21 cellular contexts compared by ENCODE assay signal in the genomic region with DNA sequence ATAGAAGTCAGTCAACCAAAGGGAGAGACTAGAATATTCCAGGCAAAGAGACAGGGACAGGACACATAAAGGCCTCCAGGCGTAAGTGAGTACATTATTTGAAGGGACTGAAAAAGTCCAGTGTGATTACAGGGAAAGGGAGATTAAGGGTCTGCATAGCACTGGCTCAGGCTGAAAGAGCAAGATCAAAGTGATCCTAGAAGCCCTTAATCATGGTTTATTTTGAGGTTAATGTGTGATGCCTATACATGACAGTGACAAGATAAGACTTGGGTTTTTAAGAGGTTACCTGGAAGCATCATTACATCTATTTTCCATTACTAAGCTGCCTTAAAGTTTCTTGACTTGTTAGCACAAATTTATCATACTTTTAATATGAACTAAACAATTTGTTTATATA. TPM values are rescaled to one million over a fixed set of nuclear protein-coding genes. Genes with fewer than 3 reads are reported as not detected.
"Had no signal": no experiment of that assay in that cellular context is flagged by ENCODE, and none has a peak within 500 bp of the region (broad histone marks: within the 10 kb centered on the region; RNA-seq: fewer than 3 reads in every experiment).

No MANE protein-coding gene starts in this region.

- H3K4me1 Mint-ChIP-seq: activated naive CD4-positive, alpha-beta T cell treated with anti-CD3 and anti-CD28 coated beads, Interleukin-2, amount 10 ng/mL, durations not matched to agents 7 days and 5 days; neural crest cell had no signal

- H3K4me3 ChIP-seq: adrenal gland, breast epithelium, SK-N-MC, stomach had no signal

- H3K4me3 Mint-ChIP-seq: activated CD4-positive, alpha-beta memory T cell treated with anti-CD3 and anti-CD28 coated beads for 36 hours; activated naive CD4-positive, alpha-beta T cell treated with anti-CD3 and anti-CD28 coated beads, Interleukin-2, amount 10 ng/mL, durations not matched to agents 7 days and 5 days; effector memory CD8-positive, alpha-beta T cell; neural crest cell; T-cell had no signal

- H3K27ac ChIP-seq: adrenal gland, breast epithelium, SK-N-MC, stomach had no signal

- H3K27ac Mint-ChIP-seq: activated CD4-positive, alpha-beta memory T cell treated with anti-CD3 and anti-CD28 coated beads for 36 hours; activated naive CD4-positive, alpha-beta T cell treated with anti-CD3 and anti-CD28 coated beads, Interleukin-2, amount 10 ng/mL, durations not matched to agents 7 days and 5 days; T-cell had no signal

- ATAC-seq: effector memory CD8-positive, alpha-beta T cell; left colon; T-cell had no signal

- H3K27me3 Mint-ChIP-seq: activated CD4-positive, alpha-beta memory T cell treated with anti-CD3 and anti-CD28 coated beads for 36 hours; activated naive CD4-positive, alpha-beta T cell treated with anti-CD3 and anti-CD28 coated beads, Interleukin-2, amount 10 ng/mL, durations not matched to agents 7 days and 5 days; effector memory CD8-positive, alpha-beta T cell; T-cell had no signal

- DNase-seq: activated CD4-positive, alpha-beta memory T cell treated with anti-CD3 and anti-CD28 coated beads for 36 hours; activated naive CD4-positive, alpha-beta T cell treated with anti-CD3 and anti-CD28 coated beads, Interleukin-2, amount 10 ng/mL, durations not matched to agents 7 days and 5 days; activated T-cell treated with anti-CD3 and anti-CD28 coated beads, Interleukin-2, amount 50 U/mL, for 1 hour; adrenal gland; effector memory CD8-positive, alpha-beta T cell; left colon; midbrain; retina; stimulated activated CD4-positive, alpha-beta T cell treated with anti-CD3 and anti-CD28 coated beads, Interleukin-2, amount 100 ng/mL, for 24 hours; stomach; T-cell had no signal

RNA-seq across cellular contexts. Expression of a gene that starts 59.2 kb away (rescaled TPM):
- total RNA-seq: activated CD4-positive, alpha-beta memory T cell treated with anti-CD3 and anti-CD28 coated beads for 36 hours; breast epithelium; dermis microvascular lymphatic vessel endothelial cell; fibroblast of villous mesenchyme; glomerular endothelial cell; left colon; lung microvascular endothelial cell; omental fat pad; posterior vena cava; stomach; T-cell; temporal lobe had no signal
